ENCODE assay signal across 15 cellular contexts in the genomic region with DNA sequence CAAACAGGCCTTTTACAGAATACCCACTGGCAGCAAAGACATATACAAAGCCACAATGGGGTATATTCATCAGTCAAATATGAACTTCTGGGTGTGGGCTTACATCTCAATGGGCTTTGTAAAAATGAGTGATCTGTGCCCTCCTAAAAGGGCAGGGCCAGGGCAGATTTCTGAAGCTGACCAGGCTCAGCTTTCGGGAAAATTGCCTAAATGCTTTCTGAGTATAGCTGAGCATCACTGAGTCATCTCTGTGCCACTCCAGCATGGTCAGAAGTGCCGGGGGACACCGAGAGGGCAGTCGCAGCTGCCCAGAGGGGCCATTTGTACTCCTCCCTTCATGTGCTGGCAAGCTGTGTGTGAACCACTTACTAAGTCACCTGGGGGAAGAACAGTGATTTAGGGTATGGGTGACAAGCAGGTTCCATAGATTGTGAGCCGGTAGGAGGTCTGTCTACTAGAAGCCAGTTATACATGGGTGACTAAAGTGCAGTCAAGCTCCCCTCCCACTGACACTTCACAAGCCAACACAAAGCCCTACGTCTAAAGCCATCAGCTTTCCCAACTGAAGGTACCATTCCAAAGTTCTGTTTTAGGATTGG.
DNase-seq lines count a peak whose midpoint lies in the region; ATAC-seq and TF ChIP-seq lines count a peak whose summit lies in the region.
"Had no signal": no experiment of that assay in that cellular context is flagged by ENCODE, and none has a peak within 500 bp of the region (broad histone marks: within the 10 kb centered on the region; RNA-seq: fewer than 3 reads in every experiment).

No MANE protein-coding gene starts in this region.

- TF ChIP-seq POLR2A in esophagus muscularis mucosa (IDR thresholded peaks at IDR 0.05; ENCODE audit: low read depth): no peak
- no peak for TF ChIP-seq POLR2A in sigmoid colon (IDR thresholded peaks at IDR 0.05)

- no peaks in the 10 kb centered on the region for H3F3A ChIP-seq in PC-3 (ENCODE audit: low read length, unreplicated experiment)

- no peaks in the 10 kb centered on the region for H3K79me2 ChIP-seq in PC-3 (ENCODE audit: low read length)

- H3K4me3 ChIP-seq in PC-3 (ENCODE audit: low read length) (no peak overlapping the region), esophagus muscularis mucosa (no peak overlapping the region), sigmoid colon (no peak overlapping the region)
- H3K4me3 ChIP-seq: neural progenitor cell had no signal

- BruUV-seq in PC-3 (replicated peaks; lab: Mats Ljungman, UMichigan): no TSS peak

- peak overlapping the region; percentile 57 for H2AFZ ChIP-seq in PC-3 (ENCODE audit: low read length)
- H2AFZ ChIP-seq: neural progenitor cell had no signal

- H3K9me3 ChIP-seq in PC-3 (ENCODE audit: low read length) (no peaks in the 10 kb centered on the region), esophagus muscularis mucosa (no peaks in the 10 kb centered on the region), sigmoid colon (no peaks in the 10 kb centered on the region)

- peak; percentile 42 for DNase-seq in EL
- DNase-seq in PC-3: peak; percentile 79
- DNase-seq in esophagus muscularis mucosa (ENCODE audit: extremely low spot score): no peak
- no peak for DNase-seq in sigmoid colon
- no peak for DNase-seq in NCI-H187 treated with DMSO at 0.1 percent for 48 hours (lab: John Stamatoyannopoulos, UW)
- DNase-seq in DMS79 (lab: John Stamatoyannopoulos, UW): no peak
- DNase-seq in DMS153 treated with DMSO at 0.1 percent for 48 hours (lab: John Stamatoyannopoulos, UW; ENCODE audit: unreplicated experiment): no peak
- DNase-seq: activated effector memory CD4-positive, alpha-beta T cell treated with Interleukin-2 at 50 U/mL for 16 hours; H9; KG1; NCI-H2081 treated with DMSO at 0.1 percent for 48 hours; stimulated activated naive CD4-positive, alpha-beta T cell treated with Interleukin-2 at 50 U/mL for 16 hours had no signal

- POLR2A ChIA-PET in PC-3 (lab: Charles Lee; ENCODE audit: unreplicated experiment): interaction anchor here (0.6 kb wide), 1 partner anchor 11 kb away, joined by 3 read pairs; no protein-coding TSS in a partner anchor

- no peak overlapping the region for H3K9ac ChIP-seq in PC-3 (ENCODE audit: low read length)
- H3K9ac ChIP-seq: neural progenitor cell had no signal

- H3K9me2 ChIP-seq in PC-3 (replicated peaks; ENCODE audit: low read length): no peaks in the 10 kb centered on the region

- H3K27ac ChIP-seq in PC-3 (ENCODE audit: low read length): peak overlapping the region; percentile 65
- H3K27ac ChIP-seq in esophagus muscularis mucosa (replicated peaks in 1 of 4): peak overlapping the region; percentile 1 to 48 (median 30)
- peak overlapping the region; percentile 46 to 59 (median 50) for H3K27ac ChIP-seq in sigmoid colon
- H3K27ac ChIP-seq: neural progenitor cell had no signal

- H3K4me1 ChIP-seq in PC-3 (ENCODE audit: insufficient read depth, low read length) (peaks cover 30% of the 10 kb centered on the region), esophagus muscularis mucosa (peaks cover 0 to 21% (median 15%) of the 10 kb centered on the region in 4 donors), sigmoid colon (peaks cover 0 to 27% (median 25%) of the 10 kb centered on the region in 4 donors)

- ATAC-seq in PC-3 (peak; percentile 86), GM21447 (IDR thresholded peaks at IDR 0.05; ENCODE audit: unreplicated experiment) (no peak)
- ATAC-seq: WTC11 had no signal

- TF ChIP-seq CTCF in PC-3 (conservative IDR thresholded peaks at IDR 0.05; ENCODE audit: low read depth, low read length) (no peak), esophagus muscularis mucosa (IDR thresholded peaks at IDR 0.05) (no peak), sigmoid colon (IDR thresholded peaks at IDR 0.05) (no peak)

- CTCF ChIA-PET in PC-3 (lab: Charles Lee): interaction anchor here (0.5 kb wide), 1 partner anchor 255 kb away, joined by 7 read pairs; no protein-coding TSS in a partner anchor

- intact Hi-C loops in PC-3 (cut with micrococcal nuclease): no loop called here
- intact Hi-C loops in esophagus muscularis mucosa (cut with DNase I): no loop called here
- intact Hi-C loops in sigmoid colon (cut with DNase I): loop anchor here (5.0 kb wide), 1 partner anchor 147 kb away; a partner anchor contains a TSS

- H3K27me3 ChIP-seq in PC-3 (ENCODE audit: low read length) (no peaks in the 10 kb centered on the region), esophagus muscularis mucosa (no peaks in the 10 kb centered on the region), sigmoid colon (no peaks in the 10 kb centered on the region)
- H3K27me3 ChIP-seq: neural progenitor cell had no signal

- H3K4me2 ChIP-seq in PC-3 (ENCODE audit: low read length): peak overlapping the region; percentile 47
- H3K4me2 ChIP-seq: neural progenitor cell had no signal

- H3K36me3 ChIP-seq in PC-3 (ENCODE audit: low read depth, low read length): no peaks in the 10 kb centered on the region
- no peaks in the 10 kb centered on the region for H3K36me3 ChIP-seq in esophagus muscularis mucosa
- no peaks in the 10 kb centered on the region for H3K36me3 ChIP-seq in sigmoid colon
- H3K36me3 ChIP-seq: neural progenitor cell had no signal

- TF ChIP-seq EP300 in esophagus muscularis mucosa (IDR thresholded peaks at IDR 0.05): no peak
- TF ChIP-seq EP300 in sigmoid colon (IDR thresholded peaks at IDR 0.05): no peak

- H4K20me1 ChIP-seq in PC-3 (ENCODE audit: low read length): no peaks in the 10 kb centered on the region

- WGBS in esophagus muscularis mucosa: 91% methylated on average over 6 of the region's 6 CpGs
- WGBS in sigmoid colon, 2 donors: 85 to 89% methylated on average over 6 of the region's 6 CpGs

Comparison
In these comparisons a context has a peak if more than half of its experiments do, and no peak if none do; other contexts are left out.
1. DNase-seq: peak in EL (single experiment) and PC-3 (single experiment); none in esophagus muscularis mucosa (single experiment), sigmoid colon (single experiment), NCI-H187 treated with DMSO at 0.1 percent for 48 hours (single experiment), DMS79 (single experiment) and DMS153 treated with DMSO at 0.1 percent for 48 hours (single experiment).
2. Peak in every context shown above with its lines, with median percentiles within 50 percentile points of each other: H3K27ac ChIP-seq.